10 cellular contexts compared by ENCODE assay signal in genomic region chr4:73705056-73705432, GRCh38. TPM values are rescaled to one million over a fixed set of nuclear protein-coding genes. Genes with fewer than 3 reads are reported as not detected.
DNase-seq lines count a peak whose midpoint lies in the region; ATAC-seq and TF ChIP-seq lines count a peak whose summit lies in the region.
"Had no signal": no experiment of that assay in that cellular context is flagged by ENCODE, and none has a peak within 500 bp of the region (broad histone marks: within the 10 kb centered on the region; RNA-seq: fewer than 3 reads in every experiment).

No MANE protein-coding gene starts in this region.

- peak overlapping the region; percentile 72 for H3K27ac ChIP-seq in SJCRH30
- peak overlapping the region; percentile 72 for H3K27ac ChIP-seq in psoas muscle

- ATAC-seq in psoas muscle (peak in 3 of 4 donors; percentile 20 to 39 (median 36)), GM21786 (IDR thresholded peaks at IDR 0.05; ENCODE audit: unreplicated experiment) (no peak)
- ATAC-seq: activated CD8-positive, alpha-beta T cell treated with anti-CD3 and anti-CD28 coated beads, Interleukin-2, amount 10 ng/mL, durations not matched to agents 7 days and 5 days had no signal

- H3K36me3 ChIP-seq in SJCRH30, result no peaks in the 10 kb centered on the region
- H3K36me3 ChIP-seq in psoas muscle (ENCODE audit: insufficient read depth in 1 of 2, low read depth in 1 of 2), result no peaks in the 10 kb centered on the region

- TF ChIP-seq CTCF in psoas muscle (IDR thresholded peaks at IDR 0.05), result no peak

- POLR2A ChIA-PET in activated CD4-positive, alpha-beta memory T cell treated with anti-CD3 and anti-CD28 coated beads, Interleukin-2, amount 10 ng/mL, durations not matched to agents 7 days and 5 days (lab: Charles Lee), result no interaction called here

- intact Hi-C loops in psoas muscle (cut with DNase I), result no loop called here

- no peak overlapping the region for H3K4me3 ChIP-seq in SJCRH30
- no peak overlapping the region for H3K4me3 ChIP-seq in psoas muscle

- H3K27me3 ChIP-seq in SJCRH30 (no peaks in the 10 kb centered on the region), psoas muscle (ENCODE audit: insufficient read depth in 3 of 3, low read length in 2 of 3) (no peaks in the 10 kb centered on the region)

- H3K4me3 Mint-ChIP-seq in activated CD4-positive, alpha-beta memory T cell treated with anti-CD3 and anti-CD28 coated beads, Interleukin-2, amount 10 ng/mL, durations not matched to agents 7 days and 5 days, result no peak overlapping the region
- H3K4me3 Mint-ChIP-seq: activated CD8-positive, alpha-beta T cell treated with anti-CD3 and anti-CD28 coated beads, Interleukin-2, amount 10 ng/mL, durations not matched to agents 7 days and 5 days; central memory CD8-positive, alpha-beta T cell had no signal

- 21 to 35% (median 33%) methylated on average over 1 of the region's 1 CpG for WGBS in psoas muscle, 3 donors

- H3K36me3 Mint-ChIP-seq in activated CD4-positive, alpha-beta memory T cell treated with anti-CD3 and anti-CD28 coated beads, Interleukin-2, amount 10 ng/mL, durations not matched to agents 7 days and 5 days (ENCODE audit: low read depth), result no peaks in the 10 kb centered on the region

- peaks cover 9% of the 10 kb centered on the region for H3K4me1 Mint-ChIP-seq in activated CD4-positive, alpha-beta memory T cell treated with anti-CD3 and anti-CD28 coated beads, Interleukin-2, amount 10 ng/mL, durations not matched to agents 7 days and 5 days
- H3K4me1 Mint-ChIP-seq: central memory CD8-positive, alpha-beta T cell had no signal

- H3K27me3 Mint-ChIP-seq in activated CD4-positive, alpha-beta memory T cell treated with anti-CD3 and anti-CD28 coated beads, Interleukin-2, amount 10 ng/mL, durations not matched to agents 7 days and 5 days, result no peaks in the 10 kb centered on the region
- H3K27me3 Mint-ChIP-seq: central memory CD8-positive, alpha-beta T cell had no signal

- H3K9me3 Mint-ChIP-seq in activated CD4-positive, alpha-beta memory T cell treated with anti-CD3 and anti-CD28 coated beads, Interleukin-2, amount 10 ng/mL, durations not matched to agents 7 days and 5 days, result peaks cover 2% of the 10 kb centered on the region
- H3K9me3 Mint-ChIP-seq: central memory CD8-positive, alpha-beta T cell had no signal

- no peak overlapping the region for H3K27ac Mint-ChIP-seq in activated CD4-positive, alpha-beta memory T cell treated with anti-CD3 and anti-CD28 coated beads, Interleukin-2, amount 10 ng/mL, durations not matched to agents 7 days and 5 days
- H3K27ac Mint-ChIP-seq: activated CD8-positive, alpha-beta T cell treated with anti-CD3 and anti-CD28 coated beads, Interleukin-2, amount 10 ng/mL, durations not matched to agents 7 days and 5 days had no signal

- CTCF ChIA-PET in activated CD4-positive, alpha-beta memory T cell treated with anti-CD3 and anti-CD28 coated beads, Interleukin-2, amount 10 ng/mL, durations not matched to agents 7 days and 5 days (lab: Charles Lee), result no interaction called here

- no peaks in the 10 kb centered on the region for H3K9me3 ChIP-seq in SJCRH30 (replicated peaks)
- no peaks in the 10 kb centered on the region for H3K9me3 ChIP-seq in psoas muscle

- H3K4me1 ChIP-seq in SJCRH30 (peaks cover 44% of the 10 kb centered on the region), psoas muscle (peaks cover 14% of the 10 kb centered on the region)

- peak; percentile 71 for DNase-seq in DMS53 (lab: John Stamatoyannopoulos, UW)
- peak in 1 of 2 experiments; percentile 31 for DNase-seq in SJCRH30
- peak; percentile 58 for DNase-seq in fibroblast of peridontal ligament (ENCODE audit: extremely low read depth)
- no peak for DNase-seq in psoas muscle
- DNase-seq in D341Med (ENCODE audit: low spot score), result no peak
- DNase-seq in midbrain (lab: John Stamatoyannopoulos, UW), result no peak
- no peak for DNase-seq in activated CD4-positive, alpha-beta memory T cell treated with anti-CD3 and anti-CD28 coated beads, Interleukin-2, amount 10 ng/mL, durations not matched to agents 7 days and 5 days
- DNase-seq: activated CD8-positive, alpha-beta T cell treated with anti-CD3 and anti-CD28 coated beads, Interleukin-2, amount 10 ng/mL, durations not matched to agents 7 days and 5 days had no signal

RNA-seq across cellular contexts. Expression of gene CXCL8, which starts 35.3 kb away (rescaled TPM):
- total RNA-seq in SJCRH30 (2014; rRNA removed; shearing (Covaris generic)), result 0.18 and 0.40 TPM in 2 replicates
- 1 to 10 TPM in 1 of 4 donors, under 1 TPM in 2, not detected in 1; 0.21 to 8.1 (median 0.52) TPM for total RNA-seq in psoas muscle
- polyA plus RNA-seq in psoas muscle, result 1 to 10 TPM in 1 of 3 donors, under 1 TPM in 2; 0.21 to 2.8 (median 0.25) TPM
- 10 to 100 TPM; 12.5 to 13.2 TPM for total RNA-seq in activated CD4-positive, alpha-beta memory T cell treated with anti-CD3 and anti-CD28 coated beads, Interleukin-2, amount 10 ng/mL, durations not matched to agents 7 days and 5 days
- total RNA-seq: activated CD8-positive, alpha-beta T cell treated with anti-CD3 and anti-CD28 coated beads, Interleukin-2, amount 10 ng/mL, durations not matched to agents 7 days and 5 days had no signal

Comparison
In these comparisons a context has a peak if more than half of its experiments do, and no peak if none do; other contexts are left out.
1. DNase-seq: peak in DMS53 (single experiment) and fibroblast of peridontal ligament (single experiment); none in psoas muscle (0 of 2), D341Med (single experiment), midbrain (single experiment) and activated CD4-positive, alpha-beta memory T cell treated with anti-CD3 and anti-CD28 coated beads, Interleukin-2, amount 10 ng/mL, durations not matched to agents 7 days and 5 days (single experiment).